ENCODE assay signal across 1 cellular context in the genomic region with DNA sequence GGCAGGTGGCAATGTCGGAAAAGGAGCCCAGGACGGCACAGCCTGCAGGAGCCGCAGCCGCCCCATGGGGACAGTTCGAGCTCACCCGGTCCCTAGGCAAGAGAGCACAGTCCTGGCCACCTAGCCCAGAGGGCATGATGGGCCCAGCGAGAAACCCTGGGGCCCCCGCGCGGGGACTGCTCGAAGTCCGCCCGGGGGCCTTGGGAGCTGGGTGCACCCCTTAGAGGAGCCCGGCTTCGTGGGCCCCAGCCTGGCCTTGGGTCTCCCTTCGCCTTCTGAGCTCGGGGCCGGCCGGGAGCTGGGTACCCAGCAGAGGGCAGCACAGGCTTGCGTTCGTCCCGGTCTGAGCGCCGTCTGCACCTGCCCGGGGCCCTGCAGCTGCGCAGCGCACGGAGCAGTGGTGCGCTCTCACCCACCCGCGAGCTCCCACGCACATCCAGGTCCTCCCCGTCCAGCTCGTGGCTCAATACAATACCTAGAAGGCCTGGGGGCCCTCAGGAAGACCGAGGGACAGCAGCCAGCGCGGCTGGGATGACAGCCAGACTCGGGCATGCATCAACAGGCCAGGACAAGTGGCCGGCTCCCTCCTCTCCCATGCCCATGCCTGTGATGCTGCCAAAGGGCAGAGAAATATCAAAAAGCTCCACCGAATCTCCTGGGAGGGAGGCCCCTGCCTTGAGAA.
TF ChIP-seq lines count a peak whose summit lies in the region.

No MANE protein-coding gene starts in this region.

TF ChIP-seq in HEK293, 187 proteins besides CTCF, POLR2A, EP300 and RAD21 (continued from another document):
- TF ChIP-seq ZNF777 (tag by site-specific recombination; IDR thresholded peaks at IDR 0.05; ENCODE audit: borderline replicate concordance) (peak; percentile 57; the same call in 1 of the 2 replicates), ZNF335 (tag by site-specific recombination; conservative IDR thresholded peaks at IDR 0.05) (peak; percentile 30), ZFHX2 (tag by site-specific recombination; conservative IDR thresholded peaks at IDR 0.05) (peak; percentile 81), ZXDB (tag by site-specific recombination; IDR thresholded peaks at IDR 0.05) (peak; percentile 34; the same call in 1 of the 2 replicates), ZFP69B (tag by site-specific recombination; IDR thresholded peaks at IDR 0.05) (peak; percentile 54; the same call in 1 of the 2 replicates), MEIS1 (CRISPR knock-in tag; IDR thresholded peaks at IDR 0.05; ENCODE audit: borderline replicate concordance) (no peak)
- TF ChIP-seq, protein P1, sequence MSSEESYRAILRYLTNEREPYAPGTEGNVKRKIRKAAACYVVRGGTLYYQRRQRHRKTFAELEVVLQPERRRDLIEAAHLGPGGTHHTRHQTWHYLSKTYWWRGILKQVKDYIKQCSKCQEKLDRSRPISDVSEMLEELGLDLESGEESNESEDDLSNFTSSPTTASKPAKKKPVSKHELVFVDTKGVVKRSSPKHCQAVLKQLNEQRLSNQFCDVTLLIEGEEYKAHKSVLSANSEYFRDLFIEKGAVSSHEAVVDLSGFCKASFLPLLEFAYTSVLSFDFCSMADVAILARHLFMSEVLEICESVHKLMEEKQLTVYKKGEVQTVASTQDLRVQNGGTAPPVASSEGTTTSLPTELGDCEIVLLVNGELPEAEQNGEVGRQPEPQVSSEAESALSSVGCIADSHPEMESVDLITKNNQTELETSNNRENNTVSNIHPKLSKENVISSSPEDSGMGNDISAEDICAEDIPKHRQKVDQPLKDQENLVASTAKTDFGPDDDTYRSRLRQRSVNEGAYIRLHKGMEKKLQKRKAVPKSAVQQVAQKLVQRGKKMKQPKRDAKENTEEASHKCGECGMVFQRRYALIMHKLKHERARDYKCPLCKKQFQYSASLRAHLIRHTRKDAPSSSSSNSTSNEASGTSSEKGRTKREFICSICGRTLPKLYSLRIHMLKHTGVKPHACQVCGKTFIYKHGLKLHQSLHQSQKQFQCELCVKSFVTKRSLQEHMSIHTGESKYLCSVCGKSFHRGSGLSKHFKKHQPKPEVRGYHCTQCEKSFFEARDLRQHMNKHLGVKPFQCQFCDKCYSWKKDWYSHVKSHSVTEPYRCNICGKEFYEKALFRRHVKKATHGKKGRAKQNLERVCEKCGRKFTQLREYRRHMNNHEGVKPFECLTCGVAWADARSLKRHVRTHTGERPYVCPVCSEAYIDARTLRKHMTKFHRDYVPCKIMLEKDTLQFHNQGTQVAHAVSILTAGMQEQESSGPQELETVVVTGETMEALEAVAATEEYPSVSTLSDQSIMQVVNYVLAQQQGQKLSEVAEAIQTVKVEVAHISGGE (tag by site-specific recombination; conservative IDR thresholded peaks at IDR 0.05; ENCODE audit: low read depth), result peak; percentile 56; the same call in 1 of the 2 replicates
TF ChIP-seq in HEK293: peak in this region for 20.
